In the genomic region with DNA sequence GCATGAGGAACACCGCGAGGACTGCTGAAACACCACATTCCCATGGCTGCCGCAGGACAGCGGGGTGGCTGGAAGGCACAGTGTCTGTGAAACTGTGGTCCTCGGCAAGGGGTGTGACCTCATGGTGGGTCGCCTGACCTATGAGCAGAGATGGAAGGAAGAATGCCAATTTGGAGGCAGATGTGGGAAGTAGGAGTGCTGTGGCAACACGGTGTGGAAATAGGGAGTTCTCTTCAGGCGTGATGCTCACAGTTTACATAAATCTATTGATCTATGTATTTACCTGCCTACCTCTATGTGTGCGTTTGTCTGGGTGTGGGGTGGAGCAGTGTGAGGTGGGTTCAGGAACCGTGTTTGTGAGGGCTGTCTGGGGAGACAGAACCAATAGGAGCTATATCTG, we compare ENCODE assay signal across 1 cellular context.
TF ChIP-seq lines count a peak whose summit lies in the region.

No MANE protein-coding gene starts in this region.

TF ChIP-seq in GM12878, 131 proteins besides CTCF, POLR2A, EP300 and RAD21 (continued from another document):
- TF ChIP-seq, protein P1, sequence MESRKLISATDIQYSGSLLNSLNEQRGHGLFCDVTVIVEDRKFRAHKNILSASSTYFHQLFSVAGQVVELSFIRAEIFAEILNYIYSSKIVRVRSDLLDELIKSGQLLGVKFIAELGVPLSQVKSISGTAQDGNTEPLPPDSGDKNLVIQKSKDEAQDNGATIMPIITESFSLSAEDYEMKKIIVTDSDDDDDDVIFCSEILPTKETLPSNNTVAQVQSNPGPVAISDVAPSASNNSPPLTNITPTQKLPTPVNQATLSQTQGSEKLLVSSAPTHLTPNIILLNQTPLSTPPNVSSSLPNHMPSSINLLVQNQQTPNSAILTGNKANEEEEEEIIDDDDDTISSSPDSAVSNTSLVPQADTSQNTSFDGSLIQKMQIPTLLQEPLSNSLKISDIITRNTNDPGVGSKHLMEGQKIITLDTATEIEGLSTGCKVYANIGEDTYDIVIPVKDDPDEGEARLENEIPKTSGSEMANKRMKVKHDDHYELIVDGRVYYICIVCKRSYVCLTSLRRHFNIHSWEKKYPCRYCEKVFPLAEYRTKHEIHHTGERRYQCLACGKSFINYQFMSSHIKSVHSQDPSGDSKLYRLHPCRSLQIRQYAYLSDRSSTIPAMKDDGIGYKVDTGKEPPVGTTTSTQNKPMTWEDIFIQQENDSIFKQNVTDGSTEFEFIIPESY (IDR thresholded peaks at IDR 0.05), result no peak
